In the genomic region with DNA sequence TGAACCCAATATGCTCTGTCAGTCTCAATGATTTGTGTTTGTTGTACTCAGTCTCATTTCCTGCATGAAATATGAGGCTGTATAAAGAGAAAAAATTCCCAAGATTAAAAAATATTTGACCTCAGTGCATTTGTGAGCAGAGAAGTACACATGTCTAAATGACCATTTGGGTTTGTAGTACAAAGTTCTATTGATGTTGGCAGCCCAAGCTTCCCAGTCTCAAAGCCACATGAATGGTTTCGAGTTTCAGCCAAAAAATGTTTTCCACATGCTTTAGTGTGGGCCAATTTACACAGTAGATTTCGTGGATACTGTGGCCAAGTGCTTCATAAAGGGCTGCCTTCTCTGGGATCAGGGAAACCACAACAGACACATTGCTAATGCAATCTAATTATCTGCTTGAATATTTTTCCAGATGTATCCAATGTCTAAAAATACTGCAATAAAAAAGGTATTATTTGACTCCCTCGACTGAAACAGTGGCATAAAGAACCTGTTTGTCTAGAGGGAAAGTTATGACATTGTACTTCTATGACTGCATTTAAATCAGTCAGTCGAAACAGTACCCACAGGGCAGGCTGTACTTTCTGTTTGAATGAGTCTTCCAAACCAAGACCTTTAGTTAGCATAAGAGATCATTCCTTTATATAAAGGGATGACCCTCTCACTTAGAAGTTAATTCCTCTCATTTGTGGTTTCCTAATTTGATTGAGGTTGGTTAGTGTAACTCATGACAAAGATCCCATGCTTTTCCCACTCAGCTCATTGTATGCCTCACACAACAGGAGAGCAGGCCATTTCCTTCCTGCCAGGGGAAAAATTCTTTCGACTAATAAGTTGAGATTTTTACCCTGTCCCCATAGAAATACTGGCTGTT, we compare ENCODE assay signal across 9 cellular contexts.
DNase-seq lines count a peak whose midpoint lies in the region; ATAC-seq and TF ChIP-seq lines count a peak whose summit lies in the region.
"Had no signal": no experiment of that assay in that cellular context is flagged by ENCODE, and none has a peak within 500 bp of the region (broad histone marks: within the 10 kb centered on the region; RNA-seq: fewer than 3 reads in every experiment).

No MANE protein-coding gene starts in this region.

- H3K36me3 Mint-ChIP-seq in MCF 10A (ENCODE audit: insufficient read depth, unreplicated experiment) = no peaks in the 10 kb centered on the region
- H3K36me3 Mint-ChIP-seq in type B pancreatic cell = no peaks in the 10 kb centered on the region

- H3K9me3 Mint-ChIP-seq in MCF 10A (ENCODE audit: unreplicated experiment) (no peaks in the 10 kb centered on the region), type B pancreatic cell (no peaks in the 10 kb centered on the region)

- DNase-seq in MG63 (peak; percentile 46), MCF 10A (ENCODE audit: unreplicated experiment) (peak; percentile 87), left kidney (ENCODE audit: low read depth, low spot score) (peak; percentile 79), type B pancreatic cell (ENCODE audit: extremely low spot score, unreplicated experiment) (no peak), GDM1 (lab: John Stamatoyannopoulos, UW) (no peak)
- no peak for DNase-seq in activated effector memory CD4-positive, alpha-beta T cell treated with anti-CD3 and anti-CD28 coated beads, Interleukin-2, amount 50 U/mL, for 16 hours
- DNase-seq: erythroblast, WERI-Rb-1 had no signal

- no peak overlapping the region for H3K4me3 ChIP-seq in MG63

- H3K36me3 ChIP-seq in MG63 = no peaks in the 10 kb centered on the region
- H3K36me3 ChIP-seq: WERI-Rb-1 had no signal

- no peak for TF ChIP-seq CTCF in MCF 10A (IDR thresholded peaks at IDR 0.05; ENCODE audit: unreplicated experiment)
- no peak for TF ChIP-seq CTCF in type B pancreatic cell (conservative IDR thresholded peaks at IDR 0.05)

- no peaks in the 10 kb centered on the region for H3K27me3 ChIP-seq in MG63

- H3K9me3 ChIP-seq in MG63 = no peaks in the 10 kb centered on the region

- BruUV-seq in MCF 10A (replicated peaks; lab: Mats Ljungman, UMichigan) = no TSS peak

- no peak for ATAC-seq in activated CD4-positive, CD25-positive, alpha-beta regulatory T cell treated with anti-CD3 and anti-CD28 coated beads, Interleukin-2, amount 50 U/mL, for 24 hours

- H3K4me3 Mint-ChIP-seq in MCF 10A (ENCODE audit: unreplicated experiment) (peak overlapping the region; percentile 53), type B pancreatic cell (no peak overlapping the region)

- H3K27ac Mint-ChIP-seq in MCF 10A (ENCODE audit: low read depth, unreplicated experiment) (peak overlapping the region; percentile 70), type B pancreatic cell (peak overlapping the region; percentile 71)

- intact Hi-C loops in MCF 10A (cut with micrococcal nuclease) = no loop called here

- CTCF ChIA-PET in MCF 10A (lab: Yijun Ruan, JAX) = interaction anchor here (0.7 kb wide), 1 partner anchor 13 kb away, joined by 3 read pairs; no protein-coding TSS in a partner anchor

- H3K4me1 Mint-ChIP-seq in MCF 10A (ENCODE audit: insufficient read depth, unreplicated experiment) (peaks cover 22% of the 10 kb centered on the region), type B pancreatic cell (ENCODE audit: unreplicated experiment) (peaks cover 43% of the 10 kb centered on the region)

- POLR2A ChIA-PET in MCF 10A (lab: Yijun Ruan, JAX) = interaction anchor here (0.6 to 0.8 kb wide), 5 partner anchors 11 to 447 kb away, joined by 3 to 4 read pairs (median 3); no protein-coding TSS in a partner anchor

- peaks cover 10% of the 10 kb centered on the region for H3K27me3 Mint-ChIP-seq in MCF 10A (ENCODE audit: insufficient read depth, unreplicated experiment)
- peaks cover 29% of the 10 kb centered on the region for H3K27me3 Mint-ChIP-seq in type B pancreatic cell

Comparison
In these comparisons a context has a peak if more than half of its experiments do, and no peak if none do; other contexts are left out.
1. DNase-seq: peak in MG63 (single experiment), MCF 10A (single experiment) and left kidney (single experiment); none in type B pancreatic cell (single experiment), GDM1 (single experiment) and activated effector memory CD4-positive, alpha-beta T cell treated with anti-CD3 and anti-CD28 coated beads, Interleukin-2, amount 50 U/mL, for 16 hours (single experiment).